ENCODE assay signal across 21 cellular contexts in genomic region chr19:10061717-10062310, GRCh38. TPM values are rescaled to one million over a fixed set of nuclear protein-coding genes. Genes with fewer than 3 reads are reported as not detected.
DNase-seq lines count a peak whose midpoint lies in the region; ATAC-seq, FAIRE-seq and TF ChIP-seq lines count a peak whose summit lies in the region.
"Had no signal": no experiment of that assay in that cellular context is flagged by ENCODE, and none has a peak within 500 bp of the region (broad histone marks: within the 10 kb centered on the region; RNA-seq: fewer than 3 reads in every experiment).

No MANE protein-coding gene starts in this region.

- H3K4me3 ChIP-seq in A549: no peak overlapping the region
- no peak overlapping the region for H3K4me3 ChIP-seq in endodermal cell (ENCODE audit: low read length)
- H3K4me3 ChIP-seq: adrenal gland, ovary had no signal

- H3K27ac Mint-ChIP-seq in endodermal cell: no peak overlapping the region
- no peak overlapping the region for H3K27ac Mint-ChIP-seq in T-helper 2 cell treated with Interferon-gamma antibody and Interleukin-4, amounts not matched to agents 5 μg/mL and 100 μg/mL, for 36 hours
- H3K27ac Mint-ChIP-seq: activated B cell treated with CpG ODN at 0.5 μM for 24 hours; activated T-helper 17 cell treated with anti-CD3 and anti-CD28 coated beads, Interleukin-2, amount 50 U/mL, for 72 hours; CD8-positive, alpha-beta T cell; T-cell had no signal

- H3K4me1 ChIP-seq in A549 (no peaks in the 10 kb centered on the region), endodermal cell (ENCODE audit: control insufficient read depth, insufficient read depth, low read length) (no peaks in the 10 kb centered on the region)
- H3K4me1 ChIP-seq: adrenal gland had no signal

- TF ChIP-seq RAD21 in A549 (conservative IDR thresholded peaks at IDR 0.05 in 1 of 2, IDR thresholded peaks at IDR 0.05 in 1 of 2): no peak

- no peak overlapping the region for H3K4me3 Mint-ChIP-seq in endodermal cell
- no peak overlapping the region for H3K4me3 Mint-ChIP-seq in T-helper 2 cell treated with Interferon-gamma antibody and Interleukin-4, amounts not matched to agents 5 μg/mL and 100 μg/mL, for 36 hours
- H3K4me3 Mint-ChIP-seq: activated B cell treated with CpG ODN at 0.5 μM for 24 hours; activated T-helper 17 cell treated with anti-CD3 and anti-CD28 coated beads, Interleukin-2, amount 50 U/mL, for 72 hours; CD8-positive, alpha-beta T cell; T-cell had no signal

- no peaks in the 10 kb centered on the region; the same call in 2 of the 3 replicates for H3K9me3 ChIP-seq in A549
- no peaks in the 10 kb centered on the region for H3K9me3 ChIP-seq in endodermal cell (ENCODE audit: control insufficient read depth, low read length)
- H3K9me3 ChIP-seq: adrenal gland, ovary had no signal

- no peak overlapping the region for H3K9ac ChIP-seq in endodermal cell (ENCODE audit: extremely low read depth, low read length, poor library complexity, severe bottlenecking)

- no peak for TF ChIP-seq POLR2A in A549 (IDR thresholded peaks at IDR 0.05; ENCODE audit: low read length)

- no peak for FAIRE-seq in A549 (lab: Jason Lieb, UNC)
- FAIRE-seq: endometrium had no signal

- H3K36me3 Mint-ChIP-seq in endodermal cell (ENCODE audit: low read depth): no peaks in the 10 kb centered on the region
- no peaks in the 10 kb centered on the region for H3K36me3 Mint-ChIP-seq in T-helper 2 cell treated with Interferon-gamma antibody and Interleukin-4, amounts not matched to agents 5 μg/mL and 100 μg/mL, for 36 hours (ENCODE audit: low read depth)
- H3K36me3 Mint-ChIP-seq: CD8-positive, alpha-beta T cell; T-cell had no signal

- ATAC-seq in A549 (peak; percentile 35 to 73; a peak in 4 of 6 replicates), GM18867 (IDR thresholded peaks at IDR 0.05; ENCODE audit: unreplicated experiment) (no peak), GM21390 (IDR thresholded peaks at IDR 0.05; ENCODE audit: unreplicated experiment) (no peak)
- ATAC-seq: activated T-helper 17 cell treated with anti-CD3 and anti-CD28 coated beads, Interleukin-2, amount 50 U/mL, for 72 hours; CD8-positive, alpha-beta T cell; left ventricle myocardium superior; T-cell had no signal

- no peak overlapping the region for H3K4me2 ChIP-seq in A549

- H3K9me3 Mint-ChIP-seq in endodermal cell: no peaks in the 10 kb centered on the region
- no peaks in the 10 kb centered on the region for H3K9me3 Mint-ChIP-seq in T-helper 2 cell treated with Interferon-gamma antibody and Interleukin-4, amounts not matched to agents 5 μg/mL and 100 μg/mL, for 36 hours
- H3K9me3 Mint-ChIP-seq: activated B cell treated with CpG ODN at 0.5 μM for 24 hours; activated T-helper 17 cell treated with anti-CD3 and anti-CD28 coated beads, Interleukin-2, amount 50 U/mL, for 72 hours; CD8-positive, alpha-beta T cell; T-cell had no signal

- H3K27ac ChIP-seq in A549 (no peak overlapping the region), RWPE1 (no peak overlapping the region), endodermal cell (ENCODE audit: low read depth, low read length) (no peak overlapping the region)
- H3K27ac ChIP-seq: adrenal gland, ovary had no signal

- TF ChIP-seq CTCF in A549 (IDR thresholded peaks at IDR 0.05): no peak
- no peak for TF ChIP-seq CTCF in RWPE1 (conservative IDR thresholded peaks at IDR 0.05; ENCODE audit: low read depth)
- TF ChIP-seq CTCF in endodermal cell (conservative IDR thresholded peaks at IDR 0.05): no peak

- no peaks in the 10 kb centered on the region for H3K4me1 Mint-ChIP-seq in endodermal cell
- H3K4me1 Mint-ChIP-seq in T-helper 2 cell treated with Interferon-gamma antibody and Interleukin-4, amounts not matched to agents 5 μg/mL and 100 μg/mL, for 36 hours (ENCODE audit: low read depth): peaks cover 2% of the 10 kb centered on the region
- H3K4me1 Mint-ChIP-seq: activated B cell treated with CpG ODN at 0.5 μM for 24 hours; activated T-helper 17 cell treated with anti-CD3 and anti-CD28 coated beads, Interleukin-2, amount 50 U/mL, for 72 hours; T-cell had no signal

- H3K36me3 ChIP-seq in endodermal cell (ENCODE audit: control insufficient read depth, insufficient read depth, low read length): no peaks in the 10 kb centered on the region
- H3K36me3 ChIP-seq: adrenal gland, ovary had no signal

- H3K27me3 ChIP-seq in endodermal cell (ENCODE audit: control insufficient read depth, insufficient read depth, low read length, poor library complexity, severe bottlenecking): peaks cover 23% of the 10 kb centered on the region
- H3K27me3 ChIP-seq: adrenal gland, ovary had no signal

- DNase-seq in A549 (ENCODE audit: low read depth in 1 of 2, low spot score in 1 of 2): no peak
- DNase-seq in GM03348 (ENCODE audit: low spot score): peak; percentile 54
- peak; percentile 41 for DNase-seq in RWPE1 (ENCODE audit: low spot score)
- DNase-seq in endodermal cell: peak; percentile 86
- DNase-seq in T-helper 2 cell treated with Interferon-gamma antibody and Interleukin-4, amounts not matched to agents 5 μg/mL and 100 μg/mL, for 36 hours (ENCODE audit: low spot score): no peak
- no peak for DNase-seq in cerebellar cortex (ENCODE audit: low spot score)
- DNase-seq: activated B cell treated with CpG ODN at 0.5 μM for 24 hours; CD8-positive, alpha-beta T cell; left ventricle myocardium superior; NCI-H1417 treated with DMSO at 0.1 percent for 48 hours; NCI-H2171; ovary; stimulated activated CD4-positive, alpha-beta T cell treated with anti-CD3 and anti-CD28 coated beads, Interleukin-2, amount 100 ng/mL, for 48 hours; T-cell had no signal

- no peak for TF ChIP-seq EP300 in A549 (IDR thresholded peaks at IDR 0.05)

- CTCF ChIA-PET in A549 (lab: Yijun Ruan, JAX): interaction anchor here (1.0 to 1.7 kb wide), 2 partner anchors 17 to 62 kb away, joined by 3 to 4 read pairs; no protein-coding TSS in a partner anchor
- CTCF ChIA-PET in RWPE1 (lab: Yijun Ruan, JAX): no interaction called here

- peaks cover 34% of the 10 kb centered on the region for H3K27me3 Mint-ChIP-seq in endodermal cell (ENCODE audit: insufficient read depth)
- H3K27me3 Mint-ChIP-seq in T-helper 2 cell treated with Interferon-gamma antibody and Interleukin-4, amounts not matched to agents 5 μg/mL and 100 μg/mL, for 36 hours (ENCODE audit: low read depth): peaks cover 4% of the 10 kb centered on the region

- POLR2A ChIA-PET in A549 (lab: Yijun Ruan, JAX): no interaction called here
- POLR2A ChIA-PET in RWPE1 (lab: Yijun Ruan, JAX; ENCODE audit: low non-redundant PET): no interaction called here

- 23% methylated on average over 14 of the region's 21 CpGs for WGBS in A549 (ENCODE audit: missing lambda C conversion rate)
- WGBS in endodermal cell (ENCODE audit: insufficient coverage in 1 of 2, insufficient read length in 1 of 2), 2 experiments: 34 to 40% methylated on average over 7 to 16 of the region's 21 CpGs

TF ChIP-seq in A549, 52 proteins besides CTCF, POLR2A, EP300 and RAD21 (continues in another document):
- no peak for TF ChIP-seq E2F6 (IDR thresholded peaks at IDR 0.05; ENCODE audit: borderline replicate concordance, low read depth)

RNA-seq across cellular contexts. Expression of gene SHFL, which starts 24.3 kb away (rescaled TPM):
- polyA plus RNA-seq in A549 (2011; rRNA removed) (9.1 and 10.1 TPM in 2 replicates), A549 (2017; fragmentation: RNase III; extraction: RNeasy Plus Mini Kit Qiagen cat#74134 plus additional on column Dnase treatment) (10.5 to 16.4 TPM (median 12.5 TPM) in 3 replicates)
- polyA plus RNA-seq in A549 (2012; cell fraction: cytosol; rRNA removed): 11.7 and 14.0 TPM in 2 replicates
- 33.6 and 40.8 TPM in 2 replicates for polyA plus RNA-seq in A549 (2012; cell fraction: nucleus; rRNA removed)
- polyA minus RNA-seq in A549 (2011; rRNA and poly(A)+ RNA removed): 6.4 and 7.7 TPM in 2 replicates
- 10 to 100 TPM in 1 of 2 donors, 1 to 10 TPM in 1; 8.2 to 15.0 TPM for total RNA-seq in endodermal cell
- 1.1 TPM for polyA plus RNA-seq in endodermal cell (2013, experiment 1 of 2)
- polyA plus RNA-seq in endodermal cell (2013, experiment 2 of 2): 1.4 TPM

RNA-seq across cellular contexts. Expression of gene ANGPTL6, which starts 40.7 kb away (rescaled TPM):
- 0.04 and 0.19 TPM in 2 replicates for polyA plus RNA-seq in A549 (2011; rRNA removed)
- 0.08 and 0.11 TPM in 2 replicates for polyA plus RNA-seq in A549 (2012; cell fraction: cytosol; rRNA removed)
- polyA plus RNA-seq in A549 (2012; cell fraction: nucleus; rRNA removed): 0.34 and 0.50 TPM in 2 replicates
- polyA plus RNA-seq in A549 (2017; fragmentation: RNase III; extraction: RNeasy Plus Mini Kit Qiagen cat#74134 plus additional on column Dnase treatment): 0.12 to 0.31 TPM (median 0.18 TPM) in 3 replicates
- 0.24 and 0.33 TPM in 2 replicates for polyA minus RNA-seq in A549 (2011; rRNA and poly(A)+ RNA removed)
- total RNA-seq in endodermal cell: not detected
- polyA plus RNA-seq in endodermal cell (2013, experiment 1 of 2): 0.14 TPM
- polyA plus RNA-seq in endodermal cell (2013, experiment 2 of 2): 0.29 TPM
- total RNA-seq: left ventricle myocardium superior, RPMI7951 had no signal

RNA-seq across cellular contexts. Expression of gene PPAN, which starts 44.3 kb away (rescaled TPM):
- polyA plus RNA-seq in A549 (2011; rRNA removed) (26.6 and 30.8 TPM in 2 replicates), A549 (2017; fragmentation: RNase III; extraction: RNeasy Plus Mini Kit Qiagen cat#74134 plus additional on column Dnase treatment) (64.0 to 68.1 TPM (median 65.0 TPM) in 3 replicates)
- polyA plus RNA-seq in A549 (2012; cell fraction: cytosol; rRNA removed): 62.0 and 66.6 TPM in 2 replicates
- polyA plus RNA-seq in A549 (2012; cell fraction: nucleus; rRNA removed): 125 and 154 TPM in 2 replicates
- 114 and 119 TPM in 2 replicates for polyA minus RNA-seq in A549 (2011; rRNA and poly(A)+ RNA removed)
- 10 to 100 TPM; 40.3 to 54.0 TPM for total RNA-seq in endodermal cell
- 31.6 TPM for polyA plus RNA-seq in endodermal cell (2013, experiment 1 of 2)
- 28.0 TPM for polyA plus RNA-seq in endodermal cell (2013, experiment 2 of 2)

RNA-seq across cellular contexts. Expression of gene RDH8, which starts 48.5 kb away (rescaled TPM):
- polyA plus RNA-seq in A549 (2011; rRNA removed) (not detected in 2 replicates), A549 (2017; fragmentation: RNase III; extraction: RNeasy Plus Mini Kit Qiagen cat#74134 plus additional on column Dnase treatment) (0.05 TPM in 1 of 3 replicates, not detected in the others)
- not detected in 2 replicates for polyA plus RNA-seq in A549 (2012; cell fraction: cytosol; rRNA removed)
- polyA plus RNA-seq in A549 (2012; cell fraction: nucleus; rRNA removed): not detected in 2 replicates
- not detected in 2 replicates for polyA minus RNA-seq in A549 (2011; rRNA and poly(A)+ RNA removed)
- not detected for total RNA-seq in endodermal cell
- polyA plus RNA-seq in endodermal cell (2013, experiment 1 of 2): not detected
- 0.17 TPM for polyA plus RNA-seq in endodermal cell (2013, experiment 2 of 2)
- total RNA-seq: activated B cell treated with CpG ODN at 0.5 μM for 24 hours; adrenal gland; CD8-positive, alpha-beta T cell; cerebellum; left ventricle myocardium superior; ovary; T-cell had no signal
- polyA plus RNA-seq: adrenal gland, ovary had no signal

RNA-seq across cellular contexts. Expression of gene P2RY11, which starts 49.7 kb away (rescaled TPM):
- polyA plus RNA-seq in A549 (2011; rRNA removed) (1.9 and 2.3 TPM in 2 replicates), A549 (2017; fragmentation: RNase III; extraction: RNeasy Plus Mini Kit Qiagen cat#74134 plus additional on column Dnase treatment) (5.8 to 9.0 TPM (median 6.4 TPM) in 3 replicates)
- polyA plus RNA-seq in A549 (2012; cell fraction: cytosol; rRNA removed): 3.6 and 5.1 TPM in 2 replicates
- 29.9 and 47.2 TPM in 2 replicates for polyA plus RNA-seq in A549 (2012; cell fraction: nucleus; rRNA removed)
- 2.6 and 3.1 TPM in 2 replicates for polyA minus RNA-seq in A549 (2011; rRNA and poly(A)+ RNA removed)
- total RNA-seq in endodermal cell: 10 to 100 TPM in 1 of 2 donors, 1 to 10 TPM in 1; 9.0 to 14.8 TPM
- 6.3 TPM for polyA plus RNA-seq in endodermal cell (2013, experiment 1 of 2)
- polyA plus RNA-seq in endodermal cell (2013, experiment 2 of 2): 5.1 TPM

Comparison
In these comparisons a context has a peak if more than half of its experiments do, and no peak if none do; other contexts are left out.
1. ATAC-seq: peak in A549 (2 of 2); none in GM18867 (single experiment) and GM21390 (single experiment).
2. DNase-seq: peak in GM03348 (single experiment), RWPE1 (single experiment) and endodermal cell (single experiment); none in A549 (0 of 2), T-helper 2 cell treated with Interferon-gamma antibody and Interleukin-4, amounts not matched to agents 5 μg/mL and 100 μg/mL, for 36 hours (single experiment) and cerebellar cortex (single experiment).